In genomic region chr14:34721129-34721528, GRCh38 we compare ENCODE assay signal across 10 cellular contexts.
"Had no signal": no experiment of that assay in that cellular context is flagged by ENCODE, and none has a peak within 500 bp of the region (broad histone marks: within the 10 kb centered on the region; RNA-seq: fewer than 3 reads in every experiment).

No MANE protein-coding gene starts in this region.

- H3K27ac ChIP-seq: KMS-11 had no signal

- H3K4me3 ChIP-seq: GM23338 had no signal

- H3K4me2 ChIP-seq: GM23338, KMS-11 had no signal

- DNase-seq: H9, HCEC 1CT, HFFc6, Kasumi-1, KBM-7 had no signal

- ATAC-seq: GM23338 had no signal

- FAIRE-seq: H1, H54, HTR-8/SVneo had no signal
